In genomic region chr1:5509664-5510452, GRCh38 we compare ENCODE assay signal across 8 cellular contexts.
DNase-seq lines count a peak whose midpoint lies in the region; ATAC-seq, FAIRE-seq and TF ChIP-seq lines count a peak whose summit lies in the region.

No MANE protein-coding gene starts in this region.

- TF ChIP-seq CTCF in H1 (IDR thresholded peaks at IDR 0.05; ENCODE audit: control extremely low read depth in 1 of 3, insufficient read depth in 1 of 3, low read depth in 1 of 3, low read length in 3 of 3) (peak; percentile 90 to 95 (median 93)), mesothelial cell of epicardium (IDR thresholded peaks at IDR 0.05; ENCODE audit: unreplicated experiment) (peak; percentile 99)

- ATAC-seq in HG02642 (IDR thresholded peaks at IDR 0.05; ENCODE audit: poor library complexity, unreplicated experiment), result no peak

- H4K8ac ChIP-seq in H1 (ENCODE audit: extremely low read depth, insufficient read depth, low read length), result no peak overlapping the region; the same call in 1 of the 2 replicates

- no peak overlapping the region for H3K14ac ChIP-seq in H1 (ENCODE audit: insufficient read length)

- H4K91ac ChIP-seq in H1 (replicated peaks; ENCODE audit: insufficient read length, low read length), result no peak overlapping the region

- no peak overlapping the region for H3K4me2 ChIP-seq in H1 (ENCODE audit: insufficient read depth in 1 of 2, low read depth in 2 of 2, low read length in 2 of 2)

- H3K9me3 Mint-ChIP-seq in mesothelial cell of epicardium, result no peaks in the 10 kb centered on the region

- POLR2A ChIA-PET in H1 (lab: Charles Lee; ENCODE audit: partially characterized antibody), result no interaction called here

- FAIRE-seq in H1 (lab: Jason Lieb, UNC), result peak; percentile 39

- no peak overlapping the region for H2BK20ac ChIP-seq in H1 (ENCODE audit: low read length)

- H3K23me2 ChIP-seq in H1 (ENCODE audit: low read depth, low read length), result no peaks in the 10 kb centered on the region

- no peak overlapping the region for H2BK5ac ChIP-seq in H1 (ENCODE audit: low read depth, low read length)

- H4K5ac ChIP-seq in H1 (ENCODE audit: insufficient read length, low read depth, low read length), result no peak overlapping the region

- H2AFZ ChIP-seq in H1 (ENCODE audit: low read length), result peak overlapping the region; percentile 95; the same call in 1 of the 2 replicates

- WGBS in H1 (ENCODE audit: extremely low coverage in 1 of 2, insufficient coverage in 1 of 2, insufficient read length in 1 of 2, insufficient replicate concordance in 2 of 2, low coverage in 1 of 2, low lambda C conversion rate in 2 of 2, missing lambda C conversion rate in 1 of 2), 2 experiments, result 55% methylated on average over 21 of the region's 21 CpGs; no CpG with 5 or more reads in 1 of the 2 experiments

- H3K27me3 Mint-ChIP-seq in mesothelial cell of epicardium (ENCODE audit: low read depth), result peaks cover 21% of the 10 kb centered on the region

- H3K4me3 Mint-ChIP-seq in mesothelial cell of epicardium, result no peak overlapping the region

- no peaks in the 10 kb centered on the region for H3K79me1 ChIP-seq in H1 (ENCODE audit: low read depth, low read length)

- H4K20me1 ChIP-seq in H1 (replicated peaks in 1 of 2; ENCODE audit: control insufficient read depth in 1 of 2, insufficient read depth in 2 of 2, low read length in 2 of 2), result no peaks in the 10 kb centered on the region

- no peak overlapping the region for H3K56ac ChIP-seq in H1 (replicated peaks; ENCODE audit: insufficient read length, low read depth, low read length)

- no peak overlapping the region for H3K23ac ChIP-seq in H1 (ENCODE audit: insufficient read length)

- peak; percentile 84 to 92 for TF ChIP-seq RAD21 in H1 (IDR thresholded peaks at IDR 0.05 in 1 of 2, conservative IDR thresholded peaks at IDR 0.05 in 1 of 2; ENCODE audit: low read depth in 2 of 2, low read length in 2 of 2)

- no peak for TF ChIP-seq EP300 in H1 (IDR thresholded peaks at IDR 0.05; ENCODE audit: borderline replicate concordance in 1 of 2, low read depth in 2 of 2, low read length in 2 of 2)

- no peak overlapping the region for H3K9ac ChIP-seq in H1 (replicated peaks in 1 of 4; ENCODE audit: extremely low read depth in 1 of 4, low read depth in 3 of 4, low read length in 3 of 4)

- no peak overlapping the region; the same call in 1 of the 2 replicates for H3K18ac ChIP-seq in H1 (ENCODE audit: extremely low read depth, low read length)

- H3K27me3 ChIP-seq in H1 (replicated peaks in 1 of 4; ENCODE audit: control insufficient read depth in 3 of 4, extremely low read depth in 1 of 4, insufficient read depth in 3 of 4, low read length in 3 of 4), result no peaks in the 10 kb centered on the region; a peak in 1 of 7 replicates

- no peak overlapping the region for H2BK12ac ChIP-seq in H1 (ENCODE audit: low read depth, low read length)

- H3K4ac ChIP-seq in H1 (replicated peaks; ENCODE audit: insufficient read length, low read depth, low read length), result no peak overlapping the region

- H3K4me3 ChIP-seq in H1 (ENCODE audit: extremely low read depth in 1 of 4, insufficient read depth in 2 of 4, low read depth in 3 of 4, low read length in 4 of 4), result no peak overlapping the region

- no peak overlapping the region for H2BK120ac ChIP-seq in H1 (replicated peaks; ENCODE audit: low read depth, low read length)

- peaks cover 0 to 2% (median 0%) of the 10 kb centered on the region in 4 experiments; a peak in 1 of 7 replicates for H3K4me1 ChIP-seq in H1 (replicated peaks in 1 of 4; ENCODE audit: control insufficient read depth in 3 of 4, insufficient read depth in 4 of 4, low read length in 3 of 4)

- no peaks in the 10 kb centered on the region for H3K36me3 Mint-ChIP-seq in mesothelial cell of epicardium

- H3K9me3 ChIP-seq in H1 (ENCODE audit: insufficient read depth in 2 of 2, low read depth in 1 of 2, low read length in 1 of 2), result no peaks in the 10 kb centered on the region

- CTCF ChIA-PET in H1 (lab: Charles Lee; ENCODE audit: partially characterized antibody), result interaction anchor here (0.7 to 5.6 kb wide), 76 partner anchors 9 to 1701 kb away, joined by 3 to 47 read pairs (median 4); no protein-coding TSS in a partner anchor

- no peak for TF ChIP-seq POLR2A in H1 (IDR thresholded peaks at IDR 0.05; ENCODE audit: control extremely low read depth in 1 of 2, low read depth in 2 of 2, low read length in 2 of 2)

- H3K4me1 Mint-ChIP-seq in mesothelial cell of epicardium, result peaks cover 25% of the 10 kb centered on the region

- no peak overlapping the region for H2AK5ac ChIP-seq in H1 (ENCODE audit: low read depth, low read length)

- DNase-seq in SIG-M5 treated with dmso at 0.1 percent for 504 hours (lab: John Stamatoyannopoulos, UW; ENCODE audit: unreplicated experiment), result peak; percentile 3
- DNase-seq in SIG-M5 (lab: John Stamatoyannopoulos, UW), result no peak
- peak; percentile 22 for DNase-seq in NCI-H748 treated with DMSO at 0.1 percent for 48 hours (lab: John Stamatoyannopoulos, UW)
- DNase-seq in activated CD8-positive, alpha-beta memory T cell treated with anti-CD3 and anti-CD28 coated beads for 24 hours, result peak; percentile 92
- DNase-seq in H1 (ENCODE audit: low read depth in 1 of 2, low spot score in 2 of 2), result peak; percentile 50 to 96
- DNase-seq in mesothelial cell of epicardium (ENCODE audit: low spot score in 2 of 2, unreplicated experiment in 2 of 2), result peak; percentile 58 to 90
- peak; percentile 56 for DNase-seq in stimulated activated CD8-positive, alpha-beta memory T cell treated with anti-CD3 and anti-CD28 coated beads, Interleukin-4, amount 100 ng/mL, for 24 hours (ENCODE audit: low read depth)

- H3K79me2 ChIP-seq in H1 (ENCODE audit: control insufficient read depth in 1 of 2, insufficient read depth in 2 of 2, low read length in 2 of 2), result no peaks in the 10 kb centered on the region

- peak overlapping the region; percentile 31; the same call in 1 of the 2 replicates for H2BK15ac ChIP-seq in H1 (ENCODE audit: low read length)

- no peak overlapping the region for H3K27ac ChIP-seq in H1 (ENCODE audit: low read depth, low read length)

- no peaks in the 10 kb centered on the region for H3K36me3 ChIP-seq in H1 (ENCODE audit: control insufficient read depth in 2 of 4, insufficient read depth in 4 of 4, low read length in 3 of 4)

- H3K27ac Mint-ChIP-seq in mesothelial cell of epicardium, result no peak overlapping the region

TF ChIP-seq in H1, 55 proteins besides CTCF, POLR2A, EP300 and RAD21:
- TF ChIP-seq MAX (IDR thresholded peaks at IDR 0.05), result peak; percentile 39; the same call in 1 of the 2 replicates
- 0 out of 2 replicates have a peak, but pooled peaks have one; percentile 18 for TF ChIP-seq YY1 (IDR thresholded peaks at IDR 0.05; ENCODE audit: low read depth, low read length)
- TF ChIP-seq EGR1 (IDR thresholded peaks at IDR 0.05; ENCODE audit: borderline replicate concordance, low read depth, low read length), result no peak
- peak; percentile 73; the same call in 1 of the 2 replicates for TF ChIP-seq GABPA (IDR thresholded peaks at IDR 0.05; ENCODE audit: borderline replicate concordance, insufficient read depth, low read length)
